In the genomic region with DNA sequence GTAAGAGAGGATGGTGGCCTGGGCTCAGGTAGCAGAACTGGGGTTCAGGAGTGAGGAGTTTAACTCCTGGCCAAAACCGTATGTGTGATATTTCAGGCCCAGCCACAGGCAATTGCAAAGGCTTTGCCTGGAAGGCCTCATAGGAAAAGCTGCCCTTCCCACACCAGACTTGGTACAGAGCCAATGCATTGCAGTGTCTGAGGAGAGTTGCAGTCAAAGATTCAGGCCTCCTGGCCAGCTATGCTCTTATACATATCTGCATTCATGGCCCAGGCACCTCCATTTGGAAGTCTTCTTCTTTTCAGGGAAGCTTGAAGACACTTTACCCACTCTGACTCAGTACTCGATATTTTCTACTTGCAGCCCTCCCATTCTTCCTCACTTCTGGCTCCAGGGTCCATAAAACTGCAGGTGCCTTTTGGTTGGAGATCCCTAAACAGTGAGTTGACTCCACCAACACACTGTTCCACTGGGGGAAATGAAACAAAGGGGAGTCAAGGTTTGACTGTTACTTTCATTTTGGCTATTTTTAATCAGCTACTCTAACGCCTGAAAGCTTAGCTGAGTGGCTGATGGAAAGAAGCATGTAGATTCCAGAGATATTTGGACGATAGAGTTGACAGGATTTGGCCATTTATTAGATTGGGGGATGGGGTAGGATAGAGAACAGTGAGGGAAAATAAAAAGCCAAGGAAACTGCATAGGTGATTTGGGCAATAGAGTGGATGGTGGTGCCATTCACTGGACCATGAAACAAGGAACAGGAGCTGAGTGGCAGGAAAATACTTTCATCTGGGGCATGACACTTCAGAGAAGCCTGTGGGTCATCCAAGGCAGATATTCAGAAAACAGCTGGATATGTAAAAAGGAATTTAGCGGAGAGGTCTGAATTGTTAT, we compare ENCODE assay signal across 9 cellular contexts. TPM values are rescaled to one million over a fixed set of nuclear protein-coding genes. Genes with fewer than 3 reads are reported as not detected.
DNase-seq lines count a peak whose midpoint lies in the region; ATAC-seq, FAIRE-seq and TF ChIP-seq lines count a peak whose summit lies in the region.
"Had no signal": no experiment of that assay in that cellular context is flagged by ENCODE, and none has a peak within 500 bp of the region (broad histone marks: within the 10 kb centered on the region; RNA-seq: fewer than 3 reads in every experiment).

No MANE protein-coding gene starts in this region.

- TF ChIP-seq CTCF in GM12878 (IDR thresholded peaks at IDR 0.05 in 2 of 3, conservative IDR thresholded peaks at IDR 0.05 in 1 of 3; ENCODE audit: control insufficient read depth in 2 of 3, extremely low read depth in 1 of 3, insufficient read depth in 1 of 3, low read depth in 3 of 3, low read length in 3 of 3) (no peak), natural killer cell (IDR thresholded peaks at IDR 0.05) (no peak)

- H4K20me1 ChIP-seq in GM12878 (ENCODE audit: control insufficient read depth, insufficient read depth) = no peaks in the 10 kb centered on the region

- intact Hi-C loops in GM12878 (cut with micrococcal nuclease; ENCODE audit: unreplicated experiment) (loop anchor here (5.0 kb wide), 1 partner anchor 128 kb away; no protein-coding TSS in a partner anchor), natural killer cell (cut with micrococcal nuclease) (no loop called here)
- intact Hi-C loops in activated naive CD4-positive, alpha-beta T cell treated with anti-CD3 and anti-CD28 coated beads for 36 hours (cut with micrococcal nuclease) = no loop called here

- POLR2A ChIA-PET in GM12878 (lab: Charles Lee) = interaction anchor here (1.7 kb wide), 1 partner anchor 13 kb away, joined by 4 read pairs; no protein-coding TSS in a partner anchor

- no peak overlapping the region for H3K4me3 Mint-ChIP-seq in natural killer cell
- no peak overlapping the region for H3K4me3 Mint-ChIP-seq in activated naive CD4-positive, alpha-beta T cell treated with anti-CD3 and anti-CD28 coated beads for 36 hours

- no peak overlapping the region for H3K27ac Mint-ChIP-seq in natural killer cell
- no peak overlapping the region for H3K27ac Mint-ChIP-seq in activated naive CD4-positive, alpha-beta T cell treated with anti-CD3 and anti-CD28 coated beads for 36 hours

- H3K36me3 Mint-ChIP-seq in natural killer cell = no peaks in the 10 kb centered on the region
- no peaks in the 10 kb centered on the region for H3K36me3 Mint-ChIP-seq in activated naive CD4-positive, alpha-beta T cell treated with anti-CD3 and anti-CD28 coated beads for 36 hours (ENCODE audit: low read depth)

- no peaks in the 10 kb centered on the region for H3K79me2 ChIP-seq in GM12878 (ENCODE audit: control insufficient read depth, insufficient read depth, low read length)

- DNase-seq in AG08395 (ENCODE audit: low spot score) = peak; percentile 34
- peak; percentile 39 for DNase-seq in GM19239 (ENCODE audit: insufficient read length, low spot score)
- peak; percentile 61 for DNase-seq in GM12878 (ENCODE audit: low read depth, low spot score)
- no peak for DNase-seq in stimulated activated CD4-positive, alpha-beta T cell treated with anti-CD3 and anti-CD28 coated beads, Interleukin-4, amount 100 ng/mL, for 1 hour
- DNase-seq in natural killer cell = no peak
- no peak for DNase-seq in RCC 7860 (ENCODE audit: low spot score)
- no peak for DNase-seq in activated naive CD4-positive, alpha-beta T cell treated with anti-CD3 and anti-CD28 coated beads for 36 hours

- H2AFZ ChIP-seq in GM12878 (ENCODE audit: control insufficient read depth, low read depth, low read length) = peak overlapping the region; percentile 70

- peak; percentile 79 for ATAC-seq in HG02970 (IDR thresholded peaks at IDR 0.05; ENCODE audit: low FRiP score, unreplicated experiment)
- ATAC-seq in GM12878 = peak; percentile 97
- no peak for ATAC-seq in natural killer cell

- H3K4me2 ChIP-seq in GM12878 (ENCODE audit: control insufficient read depth, insufficient read depth) = peak overlapping the region; percentile 89

- FAIRE-seq in GM19239 (lab: Jason Lieb, UNC) (peak; percentile 97), GM12878 (lab: Jason Lieb, UNC) (peak; percentile 49), RCC 7860 (lab: Jason Lieb, UNC) (no peak)

- H3K27ac ChIP-seq in GM12878 (ENCODE audit: control insufficient read depth, insufficient read depth) = peak overlapping the region; percentile 48
- H3K27ac ChIP-seq: adrenal gland had no signal

- RAD21 ChIA-PET in GM12878 (lab: Charles Lee; ENCODE audit: unreplicated experiment) = interaction anchor here (0.7 to 1.3 kb wide), 7 partner anchors 11 to 492 kb away, joined by 3 to 5 read pairs (median 3); no protein-coding TSS in a partner anchor

- no peaks in the 10 kb centered on the region; the same call in 1 of the 3 replicates for H3K9me3 ChIP-seq in GM12878 (replicated peaks; ENCODE audit: control insufficient read depth, insufficient read depth, low read length)
- H3K9me3 ChIP-seq: adrenal gland had no signal

- no peaks in the 10 kb centered on the region for H3K36me3 ChIP-seq in GM12878 (ENCODE audit: control insufficient read depth in 2 of 2, insufficient read depth in 2 of 2, low read length in 1 of 2)
- H3K36me3 ChIP-seq: adrenal gland had no signal

- peaks cover 33% of the 10 kb centered on the region for H3K4me1 ChIP-seq in GM12878 (ENCODE audit: control insufficient read depth, insufficient read depth, low read length)
- H3K4me1 ChIP-seq: adrenal gland had no signal

- TF ChIP-seq RAD21 in GM12878 (IDR thresholded peaks at IDR 0.05; ENCODE audit: insufficient read depth, low read depth, low read length) = peak; percentile 8; the same call in 1 of the 2 replicates

- CTCF ChIA-PET in GM12878 (lab: Yijun Ruan, JAX) = interaction anchor here (0.8 to 3.4 kb wide), 8 partner anchors 9 to 866 kb away, joined by 3 to 18 read pairs (median 5); no protein-coding TSS in a partner anchor
- CTCF ChIA-PET in activated naive CD4-positive, alpha-beta T cell treated with anti-CD3 and anti-CD28 coated beads for 36 hours (lab: Charles Lee) = no interaction called here

- no peak for TF ChIP-seq POLR2A in GM12878 (IDR thresholded peaks at IDR 0.05; ENCODE audit: low read depth, low read length)

- no peaks in the 10 kb centered on the region for H3K9me3 Mint-ChIP-seq in natural killer cell
- H3K9me3 Mint-ChIP-seq in activated naive CD4-positive, alpha-beta T cell treated with anti-CD3 and anti-CD28 coated beads for 36 hours = no peaks in the 10 kb centered on the region

- in situ Hi-C loops in GM12878 (cut with MboI) = no loop called here

- peaks cover 0 to 5% of the 10 kb centered on the region in 2 donors for H3K4me1 Mint-ChIP-seq in natural killer cell
- no peaks in the 10 kb centered on the region for H3K4me1 Mint-ChIP-seq in activated naive CD4-positive, alpha-beta T cell treated with anti-CD3 and anti-CD28 coated beads for 36 hours (ENCODE audit: low read depth)

- peak in 1 of 2 experiments; percentile 82; a peak in 1 of 4 replicates for TF ChIP-seq EP300 in GM12878 (IDR thresholded peaks at IDR 0.05; ENCODE audit: borderline replicate concordance in 1 of 2, control insufficient read depth in 1 of 2, low read depth in 2 of 2, low read length in 2 of 2)

- H3K27me3 ChIP-seq in GM12878 (replicated peaks in 1 of 2; ENCODE audit: control insufficient read depth in 2 of 2, insufficient read depth in 2 of 2, low read length in 1 of 2) = no peaks in the 10 kb centered on the region
- H3K27me3 ChIP-seq: adrenal gland had no signal

- H3K27me3 Mint-ChIP-seq in natural killer cell (ENCODE audit: low read depth in 2 of 2) = peaks cover 14 to 24% of the 10 kb centered on the region in 2 donors
- peaks cover 25% of the 10 kb centered on the region for H3K27me3 Mint-ChIP-seq in activated naive CD4-positive, alpha-beta T cell treated with anti-CD3 and anti-CD28 coated beads for 36 hours (ENCODE audit: low read depth)

- no peak overlapping the region for H3K9ac ChIP-seq in GM12878 (ENCODE audit: control insufficient read depth, insufficient read depth, low read length)

- WGBS in GM12878 (ENCODE audit: insufficient coverage, insufficient replicate concordance, low lambda C conversion rate, missing lambda C conversion rate) = 30% methylated on average over 5 of the region's 5 CpGs

- peak overlapping the region; percentile 46; the same call in 1 of the 2 replicates for H3K4me3 ChIP-seq in GM12878
- H3K4me3 ChIP-seq: adrenal gland had no signal

- SMC1A ChIA-PET in GM12878 (lab: Charles Lee; ENCODE audit: uncharacterized antibody, unreplicated experiment) = interaction anchor here (0.8 to 3.4 kb wide), 11 partner anchors 9 to 296 kb away, joined by 3 to 19 read pairs (median 4); no protein-coding TSS in a partner anchor

- no TSS peak for BruUV-seq in GM12878 (replicated peaks; lab: Mats Ljungman, UMichigan)

TF ChIP-seq in GM12878, 131 proteins besides CTCF, POLR2A, EP300 and RAD21 (continues in another document):
- peak in 1 of 2 experiments; percentile 85; a peak in 2 of 4 replicates for TF ChIP-seq ETV6 (conservative IDR thresholded peaks at IDR 0.05 in 1 of 2, IDR thresholded peaks at IDR 0.05 in 1 of 2; ENCODE audit: borderline replicate concordance in 1 of 2, low read depth in 1 of 2)

RNA-seq across cellular contexts. Expression of a gene that starts 30.6 kb away (rescaled TPM):
- total RNA-seq in GM12878 (2013; cell fraction: nucleolus; rRNA removed) = not detected in 2 replicates
- total RNA-seq in GM12878 (2014; rRNA removed) (not detected in 2 replicates), GM12878 (2014; rRNA removed; fragmentation: Illumina TruSeq; extraction: Trizol) (not detected in 2 replicates), GM12878 (2021) (not detected in 2 replicates), natural killer cell (not detected)
- not detected for polyA plus RNA-seq in GM12878 (2011; ENCODE audit: low read depth)
- polyA plus RNA-seq in GM12878 (2011; rRNA removed) (0.03 TPM in 1 of 2 replicates, not detected in the other), GM12878 (2014; fragmentation: Illumina TruSeq; extraction: Trizol) (not detected in 2 replicates), GM12878 (2014; fragmentation: Nextera tagmentation; extraction: Ambion mirVana) (not detected), GM12878 (2014; rRNA removed) (not detected in 2 replicates), GM12878 (2016; fragmentation: Nextera tagmentation; extraction: Ambion mirVana) (not detected)
- not detected in 2 replicates for polyA plus RNA-seq in GM12878 (2011; cell fraction: cytosol; rRNA removed)
- polyA plus RNA-seq in GM12878 (2011; cell fraction: nucleus; rRNA removed) = not detected in 2 replicates
- polyA plus RNA-seq in GM12878 (2012) = not detected in 2 replicates
- not detected in 2 replicates for polyA minus RNA-seq in GM12878 (2011; rRNA and poly(A)+ RNA removed)
- polyA minus RNA-seq in GM12878 (2011; cell fraction: cytosol; rRNA and poly(A)+ RNA removed) = not detected in 2 replicates
- polyA minus RNA-seq in GM12878 (2011; cell fraction: nucleus; rRNA and poly(A)+ RNA removed) = not detected in 2 replicates
- total RNA-seq in activated naive CD4-positive, alpha-beta T cell treated with anti-CD3 and anti-CD28 coated beads for 36 hours = not detected

Comparison
In these comparisons a context has a peak if more than half of its experiments do, and no peak if none do; other contexts are left out.
1. DNase-seq: peak in AG08395 (single experiment), GM19239 (single experiment) and GM12878 (single experiment); none in stimulated activated CD4-positive, alpha-beta T cell treated with anti-CD3 and anti-CD28 coated beads, Interleukin-4, amount 100 ng/mL, for 1 hour (single experiment), natural killer cell (single experiment), RCC 7860 (single experiment) and activated naive CD4-positive, alpha-beta T cell treated with anti-CD3 and anti-CD28 coated beads for 36 hours (single experiment).
2. ATAC-seq: peak in HG02970 (single experiment) and GM12878 (single experiment); none in natural killer cell (0 of 3).